Comparison of ENCODE assay signal across 1 cellular context in the genomic region with DNA sequence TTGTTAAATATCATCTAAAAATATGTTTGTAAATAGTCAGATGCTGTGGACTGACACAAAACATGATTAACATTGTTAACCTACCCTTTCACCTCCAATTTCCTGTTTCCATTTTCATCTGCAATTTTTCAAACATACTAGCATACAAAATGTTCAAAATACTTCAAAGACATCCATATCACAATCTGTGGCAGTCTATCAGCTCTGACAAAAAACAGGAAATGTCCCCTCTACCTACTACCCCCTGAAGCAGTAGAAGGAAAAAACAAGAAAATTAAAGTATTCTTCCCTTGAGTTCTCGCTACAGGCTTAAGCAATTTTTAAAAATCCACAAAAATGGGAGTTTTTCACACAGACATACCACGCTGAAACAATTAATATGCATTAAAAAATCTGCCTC.
TF ChIP-seq lines count a peak whose summit lies in the region.

No MANE protein-coding gene starts in this region.

TF ChIP-seq in HepG2, 621 proteins besides CTCF, POLR2A, EP300 and RAD21 (continued from another document):
- TF ChIP-seq, protein P1, sequence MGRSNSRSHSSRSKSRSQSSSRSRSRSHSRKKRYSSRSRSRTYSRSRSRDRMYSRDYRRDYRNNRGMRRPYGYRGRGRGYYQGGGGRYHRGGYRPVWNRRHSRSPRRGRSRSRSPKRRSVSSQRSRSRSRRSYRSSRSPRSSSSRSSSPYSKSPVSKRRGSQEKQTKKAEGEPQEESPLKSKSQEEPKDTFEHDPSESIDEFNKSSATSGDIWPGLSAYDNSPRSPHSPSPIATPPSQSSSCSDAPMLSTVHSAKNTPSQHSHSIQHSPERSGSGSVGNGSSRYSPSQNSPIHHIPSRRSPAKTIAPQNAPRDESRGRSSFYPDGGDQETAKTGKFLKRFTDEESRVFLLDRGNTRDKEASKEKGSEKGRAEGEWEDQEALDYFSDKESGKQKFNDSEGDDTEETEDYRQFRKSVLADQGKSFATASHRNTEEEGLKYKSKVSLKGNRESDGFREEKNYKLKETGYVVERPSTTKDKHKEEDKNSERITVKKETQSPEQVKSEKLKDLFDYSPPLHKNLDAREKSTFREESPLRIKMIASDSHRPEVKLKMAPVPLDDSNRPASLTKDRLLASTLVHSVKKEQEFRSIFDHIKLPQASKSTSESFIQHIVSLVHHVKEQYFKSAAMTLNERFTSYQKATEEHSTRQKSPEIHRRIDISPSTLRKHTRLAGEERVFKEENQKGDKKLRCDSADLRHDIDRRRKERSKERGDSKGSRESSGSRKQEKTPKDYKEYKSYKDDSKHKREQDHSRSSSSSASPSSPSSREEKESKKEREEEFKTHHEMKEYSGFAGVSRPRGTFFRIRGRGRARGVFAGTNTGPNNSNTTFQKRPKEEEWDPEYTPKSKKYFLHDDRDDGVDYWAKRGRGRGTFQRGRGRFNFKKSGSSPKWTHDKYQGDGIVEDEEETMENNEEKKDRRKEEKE (IDR thresholded peaks at IDR 0.05) = no peak
- TF ChIP-seq, protein P2, sequence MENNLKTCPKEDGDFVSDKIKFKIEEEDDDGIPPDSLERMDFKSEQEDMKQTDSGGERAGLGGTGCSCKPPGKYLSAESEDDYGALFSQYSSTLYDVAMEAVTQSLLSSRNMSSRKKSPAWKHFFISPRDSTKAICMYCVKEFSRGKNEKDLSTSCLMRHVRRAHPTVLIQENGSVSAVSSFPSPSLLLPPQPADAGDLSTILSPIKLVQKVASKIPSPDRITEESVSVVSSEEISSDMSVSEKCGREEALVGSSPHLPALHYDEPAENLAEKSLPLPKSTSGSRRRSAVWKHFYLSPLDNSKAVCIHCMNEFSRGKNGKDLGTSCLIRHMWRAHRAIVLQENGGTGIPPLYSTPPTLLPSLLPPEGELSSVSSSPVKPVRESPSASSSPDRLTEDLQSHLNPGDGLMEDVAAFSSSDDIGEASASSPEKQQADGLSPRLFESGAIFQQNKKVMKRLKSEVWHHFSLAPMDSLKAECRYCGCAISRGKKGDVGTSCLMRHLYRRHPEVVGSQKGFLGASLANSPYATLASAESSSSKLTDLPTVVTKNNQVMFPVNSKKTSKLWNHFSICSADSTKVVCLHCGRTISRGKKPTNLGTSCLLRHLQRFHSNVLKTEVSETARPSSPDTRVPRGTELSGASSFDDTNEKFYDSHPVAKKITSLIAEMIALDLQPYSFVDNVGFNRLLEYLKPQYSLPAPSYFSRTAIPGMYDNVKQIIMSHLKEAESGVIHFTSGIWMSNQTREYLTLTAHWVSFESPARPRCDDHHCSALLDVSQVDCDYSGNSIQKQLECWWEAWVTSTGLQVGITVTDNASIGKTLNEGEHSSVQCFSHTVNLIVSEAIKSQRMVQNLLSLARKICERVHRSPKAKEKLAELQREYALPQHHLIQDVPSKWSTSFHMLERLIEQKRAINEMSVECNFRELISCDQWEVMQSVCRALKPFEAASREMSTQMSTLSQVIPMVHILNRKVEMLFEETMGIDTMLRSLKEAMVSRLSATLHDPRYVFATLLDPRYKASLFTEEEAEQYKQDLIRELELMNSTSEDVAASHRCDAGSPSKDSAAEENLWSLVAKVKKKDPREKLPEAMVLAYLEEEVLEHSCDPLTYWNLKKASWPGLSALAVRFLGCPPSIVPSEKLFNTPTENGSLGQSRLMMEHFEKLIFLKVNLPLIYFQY (CRISPR knock-in tag; IDR thresholded peaks at IDR 0.05; ENCODE audit: borderline replicate concordance) = no peak
- TF ChIP-seq, protein P3, sequence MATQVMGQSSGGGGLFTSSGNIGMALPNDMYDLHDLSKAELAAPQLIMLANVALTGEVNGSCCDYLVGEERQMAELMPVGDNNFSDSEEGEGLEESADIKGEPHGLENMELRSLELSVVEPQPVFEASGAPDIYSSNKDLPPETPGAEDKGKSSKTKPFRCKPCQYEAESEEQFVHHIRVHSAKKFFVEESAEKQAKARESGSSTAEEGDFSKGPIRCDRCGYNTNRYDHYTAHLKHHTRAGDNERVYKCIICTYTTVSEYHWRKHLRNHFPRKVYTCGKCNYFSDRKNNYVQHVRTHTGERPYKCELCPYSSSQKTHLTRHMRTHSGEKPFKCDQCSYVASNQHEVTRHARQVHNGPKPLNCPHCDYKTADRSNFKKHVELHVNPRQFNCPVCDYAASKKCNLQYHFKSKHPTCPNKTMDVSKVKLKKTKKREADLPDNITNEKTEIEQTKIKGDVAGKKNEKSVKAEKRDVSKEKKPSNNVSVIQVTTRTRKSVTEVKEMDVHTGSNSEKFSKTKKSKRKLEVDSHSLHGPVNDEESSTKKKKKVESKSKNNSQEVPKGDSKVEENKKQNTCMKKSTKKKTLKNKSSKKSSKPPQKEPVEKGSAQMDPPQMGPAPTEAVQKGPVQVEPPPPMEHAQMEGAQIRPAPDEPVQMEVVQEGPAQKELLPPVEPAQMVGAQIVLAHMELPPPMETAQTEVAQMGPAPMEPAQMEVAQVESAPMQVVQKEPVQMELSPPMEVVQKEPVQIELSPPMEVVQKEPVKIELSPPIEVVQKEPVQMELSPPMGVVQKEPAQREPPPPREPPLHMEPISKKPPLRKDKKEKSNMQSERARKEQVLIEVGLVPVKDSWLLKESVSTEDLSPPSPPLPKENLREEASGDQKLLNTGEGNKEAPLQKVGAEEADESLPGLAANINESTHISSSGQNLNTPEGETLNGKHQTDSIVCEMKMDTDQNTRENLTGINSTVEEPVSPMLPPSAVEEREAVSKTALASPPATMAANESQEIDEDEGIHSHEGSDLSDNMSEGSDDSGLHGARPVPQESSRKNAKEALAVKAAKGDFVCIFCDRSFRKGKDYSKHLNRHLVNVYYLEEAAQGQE (IDR thresholded peaks at IDR 0.05; ENCODE audit: borderline replicate concordance in 1 of 2, low read depth in 1 of 2, low read length in 2 of 2) = no peak
- TF ChIP-seq ZNF264 (CRISPR knock-in tag; IDR thresholded peaks at IDR 0.05) (no peak), SMARCC2 (IDR thresholded peaks at IDR 0.05) (no peak), FOXA3 (CRISPR knock-in tag; IDR thresholded peaks at IDR 0.05) (no peak)
